ENCODE assay signal across 9 cellular contexts in genomic region chr7:95433952-95434351, GRCh38. TPM values are rescaled to one million over a fixed set of nuclear protein-coding genes. Genes with fewer than 3 reads are reported as not detected.
DNase-seq lines count a peak whose midpoint lies in the region; ATAC-seq and TF ChIP-seq lines count a peak whose summit lies in the region.
"Had no signal": no experiment of that assay in that cellular context is flagged by ENCODE, and none has a peak within 500 bp of the region (broad histone marks: within the 10 kb centered on the region; RNA-seq: fewer than 3 reads in every experiment).

No MANE protein-coding gene starts in this region.

- peaks cover 30% of the 10 kb centered on the region for H3K4me1 ChIP-seq in left ventricle myocardium inferior
- peaks cover 5% of the 10 kb centered on the region for H3K4me1 ChIP-seq in muscle layer of colon (ENCODE audit: insufficient read depth, low read length)
- H3K4me1 ChIP-seq in uterus = no peaks in the 10 kb centered on the region

- H3K27me3 ChIP-seq in left ventricle myocardium inferior (ENCODE audit: low read depth) = no peaks in the 10 kb centered on the region
- H3K27me3 ChIP-seq in muscle layer of colon (ENCODE audit: control insufficient read depth in 1 of 2, insufficient read depth in 2 of 2, low read length in 2 of 2) = no peaks in the 10 kb centered on the region
- H3K27me3 ChIP-seq in uterus = no peaks in the 10 kb centered on the region

- H3K9ac ChIP-seq in muscle layer of colon (ENCODE audit: low read length) = no peak overlapping the region

- H3K9me3 ChIP-seq in left ventricle myocardium inferior (replicated peaks) (peaks cover 4% of the 10 kb centered on the region), muscle layer of colon (ENCODE audit: low read length) (no peaks in the 10 kb centered on the region), uterus (no peaks in the 10 kb centered on the region)

- DNase-seq in left ventricle myocardium inferior (no peak), left ventricle myocardium superior (no peak), choroid plexus epithelial cell (ENCODE audit: low read depth) (no peak), uterus (no peak), NCI-H524 treated with DMSO at 0.1 percent for 48 hours (lab: John Stamatoyannopoulos, UW) (no peak), middle frontal gyrus (ENCODE audit: extremely low spot score, low spot score) (no peak)

- H3K27ac ChIP-seq in left ventricle myocardium inferior (replicated peaks) = peak overlapping the region; percentile 96
- H3K27ac ChIP-seq in muscle layer of colon (ENCODE audit: low read depth, low read length) = no peak overlapping the region
- peak overlapping the region; percentile 88 to 97 for H3K27ac ChIP-seq in uterus

- intact Hi-C loops in left ventricle myocardium inferior (cut with micrococcal nuclease) = no loop called here
- intact Hi-C loops in left ventricle myocardium superior (cut with micrococcal nuclease) = no loop called here
- intact Hi-C loops in uterus (cut with DNase I; ENCODE audit: low total_unique reads) = no loop called here

- peak overlapping the region; percentile 85 for H3K4me3 ChIP-seq in left ventricle myocardium inferior
- H3K4me3 ChIP-seq in choroid plexus epithelial cell (ENCODE audit: low read depth, low read length) = peak overlapping the region; percentile 79
- peak overlapping the region; percentile 34 to 87 for H3K4me3 ChIP-seq in muscle layer of colon (ENCODE audit: low read depth in 1 of 2, low read length in 2 of 2)
- peak overlapping the region; percentile 61 to 75 for H3K4me3 ChIP-seq in uterus

- TF ChIP-seq CTCF in left ventricle myocardium inferior (IDR thresholded peaks at IDR 0.05; ENCODE audit: borderline replicate concordance) = no peak
- no peak for TF ChIP-seq CTCF in choroid plexus epithelial cell (conservative IDR thresholded peaks at IDR 0.05; ENCODE audit: low read depth, low read length)
- TF ChIP-seq CTCF in uterus (IDR thresholded peaks at IDR 0.05) = no peak

- TF ChIP-seq POLR2A in uterus (IDR thresholded peaks at IDR 0.05) = no peak

- H3K36me3 ChIP-seq in left ventricle myocardium inferior = peaks cover 10% of the 10 kb centered on the region
- no peaks in the 10 kb centered on the region for H3K36me3 ChIP-seq in muscle layer of colon (ENCODE audit: insufficient read depth, low read length)
- H3K36me3 ChIP-seq in uterus = no peaks in the 10 kb centered on the region

- no peak for ATAC-seq in left ventricle myocardium superior
- ATAC-seq in GM21576 (IDR thresholded peaks at IDR 0.05; ENCODE audit: unreplicated experiment) = no peak

RNA-seq across cellular contexts. Expression of gene PON2, which starts 0.9 kb away (rescaled TPM):
- 36.5 TPM for total RNA-seq in left ventricle myocardium inferior
- 39.9 TPM for total RNA-seq in left ventricle myocardium superior
- 10 to 100 TPM; 41.8 to 91.0 (median 75.8) TPM for total RNA-seq in uterus

RNA-seq across cellular contexts. Expression of gene PON3, which starts 37.8 kb away (rescaled TPM):
- total RNA-seq in left ventricle myocardium inferior (0.69 TPM), left ventricle myocardium superior (0.77 TPM), uterus (10 to 100 TPM in 2 of 4 donors, not detected in 2; 10.1 to 10.6 TPM)
- total RNA-seq: T-helper 1 cell treated with Interleukin-12 subunit alpha and Interleukin-12 subunit beta and Interleukin-4 antibody, amounts not matched to agents 30 ng/mL and 1 ng/mL, for 36 hours had no signal

RNA-seq across cellular contexts. Expression of gene ASB4, which starts 51.8 kb away (rescaled TPM):
- total RNA-seq in left ventricle myocardium inferior (6.3 TPM), left ventricle myocardium superior (8.7 TPM), uterus (1 to 10 TPM in 1 of 4 donors, under 1 TPM in 1, not detected in 2; 0.34 to 1.5 TPM)
- total RNA-seq: T-helper 1 cell treated with Interleukin-12 subunit alpha and Interleukin-12 subunit beta and Interleukin-4 antibody, amounts not matched to agents 30 ng/mL and 1 ng/mL, for 36 hours had no signal
